ENCODE assay signal across 1 cellular context in the genomic region with DNA sequence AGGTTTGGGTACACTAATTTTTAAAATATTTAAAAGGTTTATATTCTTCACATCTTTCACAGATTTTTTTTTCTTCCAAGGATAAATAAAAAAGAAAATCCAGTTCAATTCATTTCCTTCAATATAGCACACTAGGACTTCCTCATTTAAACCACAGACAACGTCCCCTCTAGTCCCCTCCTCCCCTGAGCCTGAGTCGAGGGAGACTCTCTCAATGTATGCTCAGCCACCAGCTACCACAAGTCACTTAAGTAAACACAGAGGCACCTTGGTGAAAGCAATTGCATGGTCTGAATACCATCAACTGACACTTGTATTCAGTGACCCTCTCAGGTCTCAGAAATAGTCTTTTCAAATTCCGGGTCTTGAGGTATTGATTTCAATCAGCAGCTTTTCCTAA.
TF ChIP-seq lines count a peak whose summit lies in the region.

No MANE protein-coding gene starts in this region.

TF ChIP-seq in GM23338, 12 proteins besides CTCF, POLR2A, EP300 and RAD21 (continued from another document):
- TF ChIP-seq, protein P1, sequence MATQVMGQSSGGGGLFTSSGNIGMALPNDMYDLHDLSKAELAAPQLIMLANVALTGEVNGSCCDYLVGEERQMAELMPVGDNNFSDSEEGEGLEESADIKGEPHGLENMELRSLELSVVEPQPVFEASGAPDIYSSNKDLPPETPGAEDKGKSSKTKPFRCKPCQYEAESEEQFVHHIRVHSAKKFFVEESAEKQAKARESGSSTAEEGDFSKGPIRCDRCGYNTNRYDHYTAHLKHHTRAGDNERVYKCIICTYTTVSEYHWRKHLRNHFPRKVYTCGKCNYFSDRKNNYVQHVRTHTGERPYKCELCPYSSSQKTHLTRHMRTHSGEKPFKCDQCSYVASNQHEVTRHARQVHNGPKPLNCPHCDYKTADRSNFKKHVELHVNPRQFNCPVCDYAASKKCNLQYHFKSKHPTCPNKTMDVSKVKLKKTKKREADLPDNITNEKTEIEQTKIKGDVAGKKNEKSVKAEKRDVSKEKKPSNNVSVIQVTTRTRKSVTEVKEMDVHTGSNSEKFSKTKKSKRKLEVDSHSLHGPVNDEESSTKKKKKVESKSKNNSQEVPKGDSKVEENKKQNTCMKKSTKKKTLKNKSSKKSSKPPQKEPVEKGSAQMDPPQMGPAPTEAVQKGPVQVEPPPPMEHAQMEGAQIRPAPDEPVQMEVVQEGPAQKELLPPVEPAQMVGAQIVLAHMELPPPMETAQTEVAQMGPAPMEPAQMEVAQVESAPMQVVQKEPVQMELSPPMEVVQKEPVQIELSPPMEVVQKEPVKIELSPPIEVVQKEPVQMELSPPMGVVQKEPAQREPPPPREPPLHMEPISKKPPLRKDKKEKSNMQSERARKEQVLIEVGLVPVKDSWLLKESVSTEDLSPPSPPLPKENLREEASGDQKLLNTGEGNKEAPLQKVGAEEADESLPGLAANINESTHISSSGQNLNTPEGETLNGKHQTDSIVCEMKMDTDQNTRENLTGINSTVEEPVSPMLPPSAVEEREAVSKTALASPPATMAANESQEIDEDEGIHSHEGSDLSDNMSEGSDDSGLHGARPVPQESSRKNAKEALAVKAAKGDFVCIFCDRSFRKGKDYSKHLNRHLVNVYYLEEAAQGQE (IDR thresholded peaks at IDR 0.05; ENCODE audit: unreplicated experiment): no peak
- no peak for TF ChIP-seq CREB1 (CRISPR knock-in tag; IDR thresholded peaks at IDR 0.05; ENCODE audit: low read depth)
- no peak for TF ChIP-seq ZNF114 (CRISPR knock-in tag; IDR thresholded peaks at IDR 0.05)
- TF ChIP-seq NANOG (IDR thresholded peaks at IDR 0.05; ENCODE audit: borderline replicate concordance): no peak
- TF ChIP-seq, protein P2, sequence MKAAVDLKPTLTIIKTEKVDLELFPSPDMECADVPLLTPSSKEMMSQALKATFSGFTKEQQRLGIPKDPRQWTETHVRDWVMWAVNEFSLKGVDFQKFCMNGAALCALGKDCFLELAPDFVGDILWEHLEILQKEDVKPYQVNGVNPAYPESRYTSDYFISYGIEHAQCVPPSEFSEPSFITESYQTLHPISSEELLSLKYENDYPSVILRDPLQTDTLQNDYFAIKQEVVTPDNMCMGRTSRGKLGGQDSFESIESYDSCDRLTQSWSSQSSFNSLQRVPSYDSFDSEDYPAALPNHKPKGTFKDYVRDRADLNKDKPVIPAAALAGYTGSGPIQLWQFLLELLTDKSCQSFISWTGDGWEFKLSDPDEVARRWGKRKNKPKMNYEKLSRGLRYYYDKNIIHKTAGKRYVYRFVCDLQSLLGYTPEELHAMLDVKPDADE (IDR thresholded peaks at IDR 0.05): no peak
- no peak for TF ChIP-seq POLR2AphosphoS5 (IDR thresholded peaks at IDR 0.05; ENCODE audit: low read depth)
